Comparison of ENCODE assay signal across 1 cellular context in the genomic region with DNA sequence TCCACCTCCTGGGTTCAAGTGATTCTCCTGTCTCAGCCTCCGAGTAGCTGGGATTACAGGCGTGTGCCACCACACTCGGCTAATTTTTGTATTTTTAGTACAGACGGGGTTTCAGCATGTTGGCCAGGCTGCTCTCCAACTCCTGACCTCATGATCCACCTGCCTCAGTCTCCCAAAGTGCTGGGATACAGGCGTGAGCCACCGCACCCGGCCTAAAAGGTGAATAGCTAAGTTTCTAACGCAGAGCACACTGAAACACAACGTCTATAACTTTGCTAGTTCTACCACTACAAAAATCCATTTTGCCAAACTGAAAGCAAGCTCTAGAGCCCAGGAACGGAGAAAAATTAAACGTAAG.
TF ChIP-seq lines count a peak whose summit lies in the region.

No MANE protein-coding gene starts in this region.

TF ChIP-seq in K562, 482 proteins besides CTCF, POLR2A, EP300 and RAD21:
- TF ChIP-seq, protein P1, sequence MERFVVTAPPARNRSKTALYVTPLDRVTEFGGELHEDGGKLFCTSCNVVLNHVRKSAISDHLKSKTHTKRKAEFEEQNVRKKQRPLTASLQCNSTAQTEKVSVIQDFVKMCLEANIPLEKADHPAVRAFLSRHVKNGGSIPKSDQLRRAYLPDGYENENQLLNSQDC (CRISPR knock-in tag; IDR thresholded peaks at IDR 0.05) = 0 out of 2 replicates have a peak, but pooled peaks have one; percentile 4
- TF ChIP-seq BCOR (IDR thresholded peaks at IDR 0.05) = 0 out of 2 replicates have a peak, but pooled peaks have one; percentile 7
- TF ChIP-seq, protein P2, sequence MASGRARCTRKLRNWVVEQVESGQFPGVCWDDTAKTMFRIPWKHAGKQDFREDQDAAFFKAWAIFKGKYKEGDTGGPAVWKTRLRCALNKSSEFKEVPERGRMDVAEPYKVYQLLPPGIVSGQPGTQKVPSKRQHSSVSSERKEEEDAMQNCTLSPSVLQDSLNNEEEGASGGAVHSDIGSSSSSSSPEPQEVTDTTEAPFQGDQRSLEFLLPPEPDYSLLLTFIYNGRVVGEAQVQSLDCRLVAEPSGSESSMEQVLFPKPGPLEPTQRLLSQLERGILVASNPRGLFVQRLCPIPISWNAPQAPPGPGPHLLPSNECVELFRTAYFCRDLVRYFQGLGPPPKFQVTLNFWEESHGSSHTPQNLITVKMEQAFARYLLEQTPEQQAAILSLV (tag; IDR thresholded peaks at IDR 0.05) = 0 out of 2 replicates have a peak, but pooled peaks have one; percentile 15
TF ChIP-seq in K562: peak in this region for 3; not testable (repeated sequence) for 479.
